Comparison of ENCODE assay signal across 23 cellular contexts in the genomic region with DNA sequence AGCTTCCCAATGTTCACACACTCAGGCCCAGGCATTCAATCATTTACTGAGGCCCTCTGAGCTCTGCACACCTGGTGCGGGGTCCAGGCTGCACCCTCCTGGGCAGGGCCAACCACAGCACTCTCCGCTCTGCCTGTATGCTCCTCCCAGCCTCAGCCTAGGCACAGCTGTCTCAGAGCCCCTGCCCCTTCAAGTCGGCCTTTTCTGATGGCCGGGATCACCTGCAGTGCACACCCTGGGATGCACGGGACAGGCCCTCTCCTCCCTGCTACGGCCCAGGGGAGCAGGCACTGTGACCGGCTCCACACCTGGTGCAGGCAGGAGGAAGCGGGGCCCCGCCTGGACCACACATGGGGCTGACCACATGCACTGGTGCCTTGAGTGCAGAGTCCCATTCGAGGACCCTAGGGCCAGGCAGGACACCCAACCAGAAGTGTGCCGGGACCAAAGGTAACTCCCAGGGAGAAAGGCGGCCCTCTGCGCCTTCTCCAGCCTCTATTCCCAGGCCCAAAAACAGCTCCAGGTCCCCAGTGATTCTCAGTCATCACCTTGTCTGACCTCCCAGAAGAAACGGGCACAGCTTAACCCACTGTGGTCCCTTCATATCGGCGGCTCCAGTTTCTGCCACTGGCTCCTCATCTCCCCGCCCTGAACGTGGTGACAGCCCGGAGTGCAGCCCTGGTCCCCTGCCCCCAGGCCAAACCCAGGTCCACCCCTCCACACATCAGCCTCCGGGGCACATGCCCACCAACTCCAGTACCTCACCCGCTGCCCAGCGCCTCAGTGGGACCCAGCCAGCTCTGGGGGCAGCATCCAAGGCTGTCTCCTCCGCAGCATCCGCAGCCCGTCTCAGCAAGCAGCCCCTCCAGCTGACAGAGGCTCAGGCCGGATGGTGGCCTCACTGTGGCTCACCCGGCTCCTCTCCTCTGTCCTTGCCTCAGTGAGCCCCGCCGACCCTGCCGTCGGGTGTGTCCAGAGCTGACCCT. TPM values are rescaled to one million over a fixed set of nuclear protein-coding genes. Genes with fewer than 3 reads are reported as not detected.
A peak's percentile ranks its signal among the peaks of the same experiment; 100 is the strongest.
DNase-seq lines count a peak whose midpoint lies in the region; ATAC-seq, FAIRE-seq and TF ChIP-seq lines count a peak whose summit lies in the region.
"Had no signal": no experiment of that assay in that cellular context is flagged by ENCODE, and none has a peak within 500 bp of the region (broad histone marks: within the 10 kb centered on the region; RNA-seq: fewer than 3 reads in every experiment).

No MANE protein-coding gene starts in this region.

- H2BK15ac ChIP-seq in H1 (ENCODE audit: low read length) (0 out of 2 replicates have a peak overlapping the region, but pooled peaks have one; percentile 5), neuronal stem cell (ENCODE audit: low read length) (no peak overlapping the region)

- no peak overlapping the region for H4K5ac ChIP-seq in H1 (ENCODE audit: insufficient read length, low read depth, low read length)

- H4K20me1 ChIP-seq in GM23338 (replicated peaks; ENCODE audit: insufficient read depth) (peaks cover 3% of the 10 kb centered on the region), H1 (replicated peaks in 1 of 2; ENCODE audit: control insufficient read depth in 1 of 2, insufficient read depth in 2 of 2, low read length in 2 of 2) (peaks cover 22 to 35% of the 10 kb centered on the region in 2 experiments)

- no peaks in the 10 kb centered on the region for H3K27me3 ChIP-seq in GM23338 (ENCODE audit: insufficient read depth)
- no peaks in the 10 kb centered on the region for H3K27me3 ChIP-seq in H1 (replicated peaks in 1 of 4; ENCODE audit: control insufficient read depth in 3 of 4, extremely low read depth in 1 of 4, insufficient read depth in 3 of 4, low read length in 3 of 4)
- H3K27me3 ChIP-seq in neuronal stem cell (ENCODE audit: control insufficient read depth in 3 of 3, insufficient read depth in 3 of 3, low read depth in 1 of 3, low read length in 3 of 3): no peaks in the 10 kb centered on the region
- H3K27me3 ChIP-seq: BE2C had no signal

- H2BK120ac ChIP-seq in H1 (replicated peaks; ENCODE audit: low read depth, low read length): no peak overlapping the region
- H2BK120ac ChIP-seq in neuronal stem cell (ENCODE audit: low read depth, low read length): peak overlapping the region; percentile 41

- H4K8ac ChIP-seq in H1 (ENCODE audit: extremely low read depth, insufficient read depth, low read length) (no peak overlapping the region; the same call in 1 of the 2 replicates), neuronal stem cell (ENCODE audit: low read depth, low read length) (no peak overlapping the region)

- no peak overlapping the region for H3K4ac ChIP-seq in H1 (replicated peaks; ENCODE audit: insufficient read length, low read depth, low read length)
- H3K4ac ChIP-seq in neuronal stem cell (ENCODE audit: low read length): peak overlapping the region; percentile 86

- peak overlapping the region; percentile 75 for H2BK5ac ChIP-seq in H1 (ENCODE audit: low read depth, low read length)
- peak overlapping the region; percentile 27 for H2BK5ac ChIP-seq in neuronal stem cell (ENCODE audit: low read length)

- H3K4me1 ChIP-seq in GM23338 (ENCODE audit: insufficient read depth) (no peaks in the 10 kb centered on the region), H1 (replicated peaks in 1 of 4; ENCODE audit: control insufficient read depth in 3 of 4, insufficient read depth in 4 of 4, low read length in 3 of 4) (peaks cover 0 to 19% (median 2%) of the 10 kb centered on the region in 4 experiments; a peak in 4 of 7 replicates), neuronal stem cell (ENCODE audit: control insufficient read depth in 2 of 2, insufficient read depth in 1 of 2, low read depth in 1 of 2, low read length in 2 of 2) (peaks cover 0 to 2% of the 10 kb centered on the region in 2 donors)

- H2BK20ac ChIP-seq in H1 (ENCODE audit: low read length): no peak overlapping the region

- POLR2A ChIA-PET in H1 (lab: Charles Lee; ENCODE audit: partially characterized antibody): interaction anchor here (1.1 to 3.4 kb wide), 4 partner anchors 11 to 22 kb away, joined by 3 to 12 read pairs (median 6); no protein-coding TSS in a partner anchor

- TF ChIP-seq CTCF in GM23338 (conservative IDR thresholded peaks at IDR 0.05; ENCODE audit: low read depth in 2 of 2) (no peak), H1 (IDR thresholded peaks at IDR 0.05; ENCODE audit: control extremely low read depth in 1 of 3, insufficient read depth in 1 of 3, low read depth in 1 of 3, low read length in 3 of 3) (no peak), type B pancreatic cell (conservative IDR thresholded peaks at IDR 0.05) (no peak)

- no peak overlapping the region for H3K4me2 ChIP-seq in GM23338
- H3K4me2 ChIP-seq in H1 (ENCODE audit: insufficient read depth in 1 of 2, low read depth in 2 of 2, low read length in 2 of 2): no peak overlapping the region
- no peak overlapping the region for H3K4me2 ChIP-seq in neuronal stem cell (ENCODE audit: insufficient read depth, low read length, poor library complexity, severe bottlenecking)

- CTCF ChIA-PET in H1 (lab: Charles Lee; ENCODE audit: partially characterized antibody): interaction anchor here (0.9 to 2.4 kb wide), 11 partner anchors 9 to 48 kb away, joined by 3 to 7 read pairs (median 4); no protein-coding TSS in a partner anchor

- no peak overlapping the region for H3K56ac ChIP-seq in H1 (replicated peaks; ENCODE audit: insufficient read length, low read depth, low read length)

- H3K9me3 ChIP-seq in H1 (ENCODE audit: insufficient read depth in 2 of 2, low read depth in 1 of 2, low read length in 1 of 2): no peaks in the 10 kb centered on the region
- peaks cover 0 to 2% of the 10 kb centered on the region in 2 donors for H3K9me3 ChIP-seq in neuronal stem cell (replicated peaks in 1 of 2; ENCODE audit: control insufficient read depth in 2 of 2, insufficient read depth in 1 of 2, low read depth in 1 of 2, low read length in 2 of 2)
- H3K9me3 ChIP-seq: BE2C had no signal

- peaks cover 65% of the 10 kb centered on the region for H3K79me2 ChIP-seq in GM23338 (replicated peaks; ENCODE audit: insufficient read depth)
- peaks cover 0 to 62% of the 10 kb centered on the region in 2 experiments; a peak in 3 of 4 replicates for H3K79me2 ChIP-seq in H1 (ENCODE audit: control insufficient read depth in 1 of 2, insufficient read depth in 2 of 2, low read length in 2 of 2)

- H3K36me3 Mint-ChIP-seq in GM23338 (ENCODE audit: low read depth) (no peaks in the 10 kb centered on the region; the same call in 2 of the 3 replicates), type B pancreatic cell (no peaks in the 10 kb centered on the region)
- H3K36me3 Mint-ChIP-seq: CD14-positive monocyte; CD4-positive, alpha-beta memory T cell; IgD-negative memory B cell had no signal

- no peak for TF ChIP-seq RAD21 in H1 (IDR thresholded peaks at IDR 0.05 in 1 of 2, conservative IDR thresholded peaks at IDR 0.05 in 1 of 2; ENCODE audit: low read depth in 2 of 2, low read length in 2 of 2)

- no peaks in the 10 kb centered on the region for H3F3A ChIP-seq in GM23338 (replicated peaks; ENCODE audit: low read depth)

- H3K23ac ChIP-seq in H1 (ENCODE audit: insufficient read length): no peak overlapping the region
- peak overlapping the region; percentile 70 for H3K23ac ChIP-seq in neuronal stem cell (ENCODE audit: low read depth, low read length, poor library complexity)

- no peak for TF ChIP-seq POLR2A in H1 (IDR thresholded peaks at IDR 0.05; ENCODE audit: control extremely low read depth in 1 of 2, low read depth in 2 of 2, low read length in 2 of 2)

- H3K18ac ChIP-seq in H1 (ENCODE audit: extremely low read depth, low read length): no peak overlapping the region
- peak overlapping the region; percentile 44 for H3K18ac ChIP-seq in neuronal stem cell (ENCODE audit: low read length)

- TF ChIP-seq EP300 in H1 (IDR thresholded peaks at IDR 0.05; ENCODE audit: borderline replicate concordance in 1 of 2, low read depth in 2 of 2, low read length in 2 of 2): no peak

- H3K9ac ChIP-seq in H1 (replicated peaks in 1 of 4; ENCODE audit: extremely low read depth in 1 of 4, low read depth in 3 of 4, low read length in 3 of 4) (no peak overlapping the region), neuronal stem cell (ENCODE audit: low read depth, low read length, poor library complexity) (peak overlapping the region; percentile 63)

- no peak overlapping the region for H4K91ac ChIP-seq in H1 (replicated peaks; ENCODE audit: insufficient read length, low read length)
- H4K91ac ChIP-seq in neuronal stem cell (ENCODE audit: low read depth, low read length, poor library complexity): no peak overlapping the region

- H3K79me1 ChIP-seq in H1 (ENCODE audit: low read depth, low read length) (peaks cover 39% of the 10 kb centered on the region), neuronal stem cell (ENCODE audit: low read depth, low read length) (peaks cover 10% of the 10 kb centered on the region)

- DNase-seq in GM23338 (ENCODE audit: low spot score): no peak
- DNase-seq in H1 (ENCODE audit: low read depth in 1 of 2, low spot score in 2 of 2): no peak
- DNase-seq in neuronal stem cell (ENCODE audit: low spot score): no peak
- no peak for DNase-seq in type B pancreatic cell (ENCODE audit: extremely low spot score, unreplicated experiment)
- DNase-seq in EL: no peak
- DNase-seq in kidney glomerular epithelial cell (lab: John Stamatoyannopoulos, UW): no peak
- DNase-seq: ACHN; CD4-positive, alpha-beta memory T cell; DMS153; DMS79; GF-D8; HFFc6; KBM-7 had no signal

- no peak overlapping the region for H3K4me3 ChIP-seq in GM23338
- no peak overlapping the region for H3K4me3 ChIP-seq in H1 (ENCODE audit: extremely low read depth in 1 of 4, insufficient read depth in 2 of 4, low read depth in 3 of 4, low read length in 4 of 4)
- no peak overlapping the region for H3K4me3 ChIP-seq in neuronal stem cell (ENCODE audit: low read length in 2 of 2)

- H3K23me2 ChIP-seq in H1 (ENCODE audit: low read depth, low read length): no peaks in the 10 kb centered on the region

- no peak overlapping the region for H3K27ac ChIP-seq in GM23338 (ENCODE audit: low read depth)
- no peak overlapping the region for H3K27ac ChIP-seq in H1 (ENCODE audit: low read depth, low read length)
- no peak overlapping the region for H3K27ac ChIP-seq in neuronal stem cell (replicated peaks; ENCODE audit: low read length)

- H3K14ac ChIP-seq in H1 (ENCODE audit: insufficient read length): no peak overlapping the region
- H3K14ac ChIP-seq in neuronal stem cell (ENCODE audit: low read length): peak overlapping the region; percentile 63

- H3K4me3 Mint-ChIP-seq in GM23338 (no peak overlapping the region), type B pancreatic cell (no peak overlapping the region)
- H3K4me3 Mint-ChIP-seq: CD14-positive monocyte; CD4-positive, alpha-beta memory T cell; HFFc6; IgD-negative memory B cell had no signal

- H2AK5ac ChIP-seq in H1 (ENCODE audit: low read depth, low read length) (no peak overlapping the region), neuronal stem cell (ENCODE audit: low read depth, low read length) (peak overlapping the region; percentile 87)

- H2BK12ac ChIP-seq in H1 (ENCODE audit: low read depth, low read length): no peak overlapping the region; the same call in 1 of the 2 replicates
- peak overlapping the region; percentile 41 for H2BK12ac ChIP-seq in neuronal stem cell (ENCODE audit: low read length)

- H3K4me1 Mint-ChIP-seq in GM23338 (peaks cover 33% of the 10 kb centered on the region), type B pancreatic cell (ENCODE audit: unreplicated experiment) (peaks cover 21% of the 10 kb centered on the region)
- H3K4me1 Mint-ChIP-seq: CD14-positive monocyte; CD4-positive, alpha-beta memory T cell; IgD-negative memory B cell had no signal

- H2AFZ ChIP-seq in GM23338 (no peak overlapping the region), H1 (ENCODE audit: low read length) (no peak overlapping the region), neuronal stem cell (ENCODE audit: low read length) (no peak overlapping the region)

- H3K27me3 Mint-ChIP-seq in GM23338 (ENCODE audit: insufficient read depth, low read depth, poor library complexity): peaks cover 11% of the 10 kb centered on the region
- no peaks in the 10 kb centered on the region for H3K27me3 Mint-ChIP-seq in type B pancreatic cell

- H3K36me3 ChIP-seq in GM23338 (ENCODE audit: insufficient read depth) (no peaks in the 10 kb centered on the region), H1 (ENCODE audit: control insufficient read depth in 2 of 4, insufficient read depth in 4 of 4, low read length in 3 of 4) (no peaks in the 10 kb centered on the region), neuronal stem cell (replicated peaks in 1 of 2; ENCODE audit: control insufficient read depth in 2 of 2, insufficient read depth in 2 of 2, low read length in 2 of 2) (no peaks in the 10 kb centered on the region)
- H3K36me3 ChIP-seq: BE2C had no signal

- H3K27ac Mint-ChIP-seq in GM23338 (peak overlapping the region; percentile 77; the same call in 1 of the 2 replicates), type B pancreatic cell (peak overlapping the region; percentile 65)
- H3K27ac Mint-ChIP-seq: CD14-positive monocyte; CD4-positive, alpha-beta memory T cell; HFFc6; IgD-negative memory B cell had no signal

- no peak for FAIRE-seq in H1 (lab: Jason Lieb, UNC)
- FAIRE-seq: A204.1, H54, HepG2, HTR-8/SVneo had no signal

- ATAC-seq in GM23338 (no peak; the same call in 2 of the 3 replicates), GM21619 (IDR thresholded peaks at IDR 0.05; ENCODE audit: unreplicated experiment) (no peak)
- ATAC-seq: HCT116, HepG2 had no signal

- H3K9me2 ChIP-seq in GM23338 (ENCODE audit: insufficient read depth): no peaks in the 10 kb centered on the region

- WGBS in H1 (ENCODE audit: extremely low coverage in 1 of 2, insufficient coverage in 1 of 2, insufficient read length in 1 of 2, insufficient replicate concordance in 2 of 2, low coverage in 1 of 2, low lambda C conversion rate in 2 of 2, missing lambda C conversion rate in 1 of 2), 2 experiments: 83% methylated on average over 30 of the region's 31 CpGs; no CpG with 5 or more reads in 1 of the 2 experiments
- no CpG with 5 or more reads among the region's 31 CpGs for WGBS in neuronal stem cell (ENCODE audit: extremely low coverage in 2 of 2, insufficient read length in 2 of 2, insufficient replicate concordance in 1 of 2), 2 donors

- H3K9me3 Mint-ChIP-seq in GM23338: no peaks in the 10 kb centered on the region; the same call in 2 of the 3 replicates
- H3K9me3 Mint-ChIP-seq in type B pancreatic cell: no peaks in the 10 kb centered on the region
- H3K9me3 Mint-ChIP-seq: CD14-positive monocyte; CD4-positive, alpha-beta memory T cell; HFFc6; IgD-negative memory B cell had no signal

RNA-seq across cellular contexts. Expression of gene SULT4A1, which starts 17.5 kb away (rescaled TPM):
- 5.2 and 7.8 TPM in 2 replicates for total RNA-seq in GM23338 (2014; rRNA removed; shearing (Covaris generic))
- polyA plus RNA-seq in GM23338 (2016; fragmentation: Nextera tagmentation; extraction: Ambion mirVana): 4.3 and 4.7 TPM in 2 replicates
- 7.0 and 9.1 TPM in 2 replicates for total RNA-seq in H1 (2021; fragmentation: NEBNext Ultra II Directional; extraction: Animal tissue kit (Norgen Biotek cat#: 25700))
- 11.8 and 19.5 TPM in 2 replicates for polyA plus RNA-seq in H1 (2011; rRNA removed)
- 14.9 TPM for polyA plus RNA-seq in H1 (2011; cell fraction: cytosol; rRNA removed)
- polyA plus RNA-seq in H1 (2011; cell fraction: nucleus; rRNA removed): 58.0 TPM
- 11.1 to 14.8 TPM (median 12.3 TPM) in 4 replicates for polyA plus RNA-seq in H1 (2012, experiment 1 of 2)
- polyA plus RNA-seq in H1 (2012, experiment 2 of 2): 2.7 TPM
- 6.9 TPM for polyA plus RNA-seq in H1 (2013, experiment 1 of 2)
- 6.1 TPM for polyA plus RNA-seq in H1 (2013, experiment 2 of 2)
- 5.4 and 5.5 TPM in 2 replicates for polyA minus RNA-seq in H1 (2011; rRNA and poly(A)+ RNA removed)
- polyA minus RNA-seq in H1 (2011; cell fraction: cytosol; rRNA and poly(A)+ RNA removed): 8.1 TPM
- polyA minus RNA-seq in H1 (2011; cell fraction: nucleus; rRNA and poly(A)+ RNA removed): 16.3 TPM
- 7.1 TPM for polyA plus RNA-seq in neuronal stem cell (2013, experiment 1 of 2)
- polyA plus RNA-seq in neuronal stem cell (2013, experiment 2 of 2): 7.0 TPM
- 7.5 and 10.8 TPM in 2 replicates for total RNA-seq in type B pancreatic cell (ENCODE audit: low replicate concordance)
- total RNA-seq: CD4-positive, alpha-beta memory T cell; HepG2; HFFc6 had no signal
- polyA plus RNA-seq: CD14-positive monocyte; CD4-positive, alpha-beta memory T cell; HepG2; IgD-negative memory B cell had no signal

RNA-seq across cellular contexts. Expression of gene EFCAB6, which starts 32.7 kb away (rescaled TPM):
- 1.8 and 1.9 TPM in 2 replicates for total RNA-seq in GM23338 (2014; rRNA removed; shearing (Covaris generic))
- 1.1 and 1.2 TPM in 2 replicates for polyA plus RNA-seq in GM23338 (2016; fragmentation: Nextera tagmentation; extraction: Ambion mirVana)
- total RNA-seq in H1 (2021; fragmentation: NEBNext Ultra II Directional; extraction: Animal tissue kit (Norgen Biotek cat#: 25700)): 1.5 and 1.7 TPM in 2 replicates
- polyA plus RNA-seq in H1 (2011; rRNA removed): 0.32 and 0.57 TPM in 2 replicates
- polyA plus RNA-seq in H1 (2011; cell fraction: cytosol; rRNA removed): 0.45 TPM
- polyA plus RNA-seq in H1 (2011; cell fraction: nucleus; rRNA removed): 0.86 TPM
- 0.43 to 0.66 TPM (median 0.55 TPM) in 4 replicates for polyA plus RNA-seq in H1 (2012, experiment 1 of 2)
- polyA plus RNA-seq in H1 (2012, experiment 2 of 2): 0.04 TPM
- 0.47 TPM for polyA plus RNA-seq in H1 (2013, experiment 1 of 2)
- polyA plus RNA-seq in H1 (2013, experiment 2 of 2): 0.44 TPM
- polyA minus RNA-seq in H1 (2011; rRNA and poly(A)+ RNA removed): 1.1 and 1.7 TPM in 2 replicates
- polyA minus RNA-seq in H1 (2011; cell fraction: cytosol; rRNA and poly(A)+ RNA removed): 0.95 TPM
- polyA minus RNA-seq in H1 (2011; cell fraction: nucleus; rRNA and poly(A)+ RNA removed): 1.3 TPM
- 0.49 TPM for polyA plus RNA-seq in neuronal stem cell (2013, experiment 1 of 2)
- polyA plus RNA-seq in neuronal stem cell (2013, experiment 2 of 2): 0.48 TPM
- 4.2 and 5.3 TPM in 2 replicates for total RNA-seq in type B pancreatic cell (ENCODE audit: low replicate concordance)
- total RNA-seq: HepG2 had no signal
- polyA plus RNA-seq: CD14-positive monocyte, HepG2, IgD-negative memory B cell had no signal

RNA-seq across cellular contexts. Expression of gene PNPLA5, which starts 47.0 kb away (rescaled TPM):
- 5.9 and 6.8 TPM in 2 replicates for total RNA-seq in GM23338 (2014; rRNA removed; shearing (Covaris generic))
- 2.0 and 2.3 TPM in 2 replicates for polyA plus RNA-seq in GM23338 (2016; fragmentation: Nextera tagmentation; extraction: Ambion mirVana)
- total RNA-seq in H1 (2021; fragmentation: NEBNext Ultra II Directional; extraction: Animal tissue kit (Norgen Biotek cat#: 25700)): 6.8 and 8.2 TPM in 2 replicates
- polyA plus RNA-seq in H1 (2011; rRNA removed): 3.9 and 5.2 TPM in 2 replicates
- polyA plus RNA-seq in H1 (2011; cell fraction: cytosol; rRNA removed): 3.8 TPM
- polyA plus RNA-seq in H1 (2011; cell fraction: nucleus; rRNA removed): 7.4 TPM
- 3.2 to 4.1 TPM (median 3.7 TPM) in 4 replicates for polyA plus RNA-seq in H1 (2012, experiment 1 of 2)
- 3.2 TPM for polyA plus RNA-seq in H1 (2012, experiment 2 of 2)
- 3.3 TPM for polyA plus RNA-seq in H1 (2013, experiment 1 of 2)
- polyA plus RNA-seq in H1 (2013, experiment 2 of 2): 3.4 TPM
- polyA minus RNA-seq in H1 (2011; rRNA and poly(A)+ RNA removed): 1.8 and 1.9 TPM in 2 replicates
- 3.4 TPM for polyA minus RNA-seq in H1 (2011; cell fraction: cytosol; rRNA and poly(A)+ RNA removed)
- 3.8 TPM for polyA minus RNA-seq in H1 (2011; cell fraction: nucleus; rRNA and poly(A)+ RNA removed)
- polyA plus RNA-seq in neuronal stem cell (2013, experiment 1 of 2): not detected
- not detected for polyA plus RNA-seq in neuronal stem cell (2013, experiment 2 of 2)
- not detected in 2 replicates for total RNA-seq in type B pancreatic cell (ENCODE audit: low replicate concordance)
- total RNA-seq: CD4-positive, alpha-beta memory T cell; Daoy; HepG2; HFFc6 had no signal
- polyA plus RNA-seq: CD14-positive monocyte; CD4-positive, alpha-beta memory T cell; HepG2; IgD-negative memory B cell had no signal
